Comparison of ENCODE assay signal across 8 cellular contexts in the genomic region with DNA sequence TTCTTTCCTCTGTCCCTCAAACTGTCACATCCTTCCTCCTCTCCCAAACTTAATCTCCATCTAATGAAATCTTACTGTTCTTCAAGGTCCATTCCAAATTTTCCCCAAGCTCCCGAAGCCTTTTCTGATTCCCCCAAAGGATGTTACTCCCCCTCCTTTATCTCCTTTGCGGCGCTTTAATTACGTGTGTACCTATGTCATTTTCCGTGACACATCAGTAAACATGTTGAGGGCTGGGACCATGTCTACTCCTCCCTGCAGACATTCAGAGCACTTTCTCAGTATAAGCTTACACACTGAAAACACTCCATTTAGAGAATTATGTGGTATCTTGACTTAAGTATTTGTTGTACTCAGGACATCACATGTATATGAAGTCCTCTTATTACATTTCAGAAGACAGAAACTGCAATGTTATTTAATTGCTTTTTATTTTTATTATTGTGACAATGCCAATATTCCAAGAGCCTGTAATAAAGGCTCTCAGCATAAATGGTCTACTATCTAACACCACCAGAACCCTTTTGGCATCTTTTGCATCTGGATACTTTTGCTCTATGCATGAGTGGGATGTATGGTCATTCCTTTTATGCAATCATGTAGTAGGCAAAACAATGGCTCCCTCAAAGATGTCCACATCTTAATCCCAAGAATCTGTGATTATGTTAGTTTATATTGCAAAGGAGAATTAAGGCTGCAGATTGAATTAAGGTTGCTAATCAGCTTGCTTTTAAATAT. TPM values are rescaled to one million over a fixed set of nuclear protein-coding genes. Genes with fewer than 3 reads are reported as not detected.
DNase-seq lines count a peak whose midpoint lies in the region; ATAC-seq and TF ChIP-seq lines count a peak whose summit lies in the region.

No MANE protein-coding gene starts in this region.

- peak overlapping the region; percentile 72 for H2AFZ ChIP-seq in DND-41 (ENCODE audit: low read depth, low read length)

- POLR2A ChIA-PET in activated CD4-positive, alpha-beta memory T cell treated with anti-CD3 and anti-CD28 coated beads for 36 hours (lab: Charles Lee): interaction anchor here (3.0 kb wide), 1 partner anchor 26 kb away, joined by 24 read pairs; a partner anchor contains a TSS

- peaks cover 34% of the 10 kb centered on the region for H3K4me1 ChIP-seq in DND-41 (ENCODE audit: insufficient read depth, low read length)

- peaks cover 17% of the 10 kb centered on the region for H3K4me1 Mint-ChIP-seq in HFFc6 (ENCODE audit: low read depth)
- H3K4me1 Mint-ChIP-seq in activated CD4-positive, alpha-beta memory T cell treated with anti-CD3 and anti-CD28 coated beads for 36 hours (ENCODE audit: low read depth): peaks cover 40% of the 10 kb centered on the region
- H3K4me1 Mint-ChIP-seq in naive B cell: peaks cover 26 to 58% (median 35%) of the 10 kb centered on the region in 3 donors

- H3K36me3 Mint-ChIP-seq in HFFc6 (ENCODE audit: low read depth) (peaks cover 4% of the 10 kb centered on the region; the same call in 1 of the 2 replicates), naive B cell (peaks cover 0 to 6% of the 10 kb centered on the region in 2 donors)
- H3K36me3 Mint-ChIP-seq in activated CD4-positive, alpha-beta memory T cell treated with anti-CD3 and anti-CD28 coated beads for 36 hours: peaks cover 8% of the 10 kb centered on the region

- no peak for DNase-seq in DND-41
- DNase-seq in HFFc6: no peak
- no peak for DNase-seq in activated CD4-positive, alpha-beta memory T cell treated with anti-CD3 and anti-CD28 coated beads for 36 hours
- DNase-seq in naive B cell: no peak
- DNase-seq in HT-29 (ENCODE audit: low spot score): no peak
- no peak for DNase-seq in RPMI8226
- no peak for DNase-seq in NOMO-1 treated with dmso at 0.1 percent for 144 hours (lab: John Stamatoyannopoulos, UW; ENCODE audit: unreplicated experiment)
- no peak for DNase-seq in GF-D8 (lab: John Stamatoyannopoulos, UW)

- intact Hi-C loops in activated CD4-positive, alpha-beta memory T cell treated with anti-CD3 and anti-CD28 coated beads for 36 hours (cut with micrococcal nuclease): loop anchor here (1.0 to 10.0 kb wide), 4 partner anchors 26 to 1430 kb away; a partner anchor contains a TSS

- TF ChIP-seq CTCF in DND-41 (IDR thresholded peaks at IDR 0.05; ENCODE audit: borderline replicate concordance, extremely low read depth, low read length, poor library complexity, severe bottlenecking): no peak
- no peak for TF ChIP-seq CTCF in HFFc6 (IDR thresholded peaks at IDR 0.05)

- peak overlapping the region; percentile 97 for H3K27ac ChIP-seq in DND-41 (ENCODE audit: low read length)

- H3K36me3 ChIP-seq in DND-41 (ENCODE audit: insufficient read depth, low read length): peaks cover 7% of the 10 kb centered on the region; the same call in 1 of the 2 replicates

- H3K9me3 Mint-ChIP-seq in HFFc6 (no peaks in the 10 kb centered on the region), naive B cell (peaks cover 0 to 2% (median 0%) of the 10 kb centered on the region in 7 donors)
- H3K9me3 Mint-ChIP-seq in activated CD4-positive, alpha-beta memory T cell treated with anti-CD3 and anti-CD28 coated beads for 36 hours: no peaks in the 10 kb centered on the region

- H3K27me3 ChIP-seq in DND-41 (ENCODE audit: insufficient read depth, low read length, poor library complexity): no peaks in the 10 kb centered on the region

- CTCF ChIA-PET in activated CD4-positive, alpha-beta memory T cell treated with anti-CD3 and anti-CD28 coated beads for 36 hours (lab: Charles Lee): no interaction called here

- H3K4me2 ChIP-seq in DND-41 (ENCODE audit: insufficient read depth, low read length): peak overlapping the region; percentile 83

- H3K9me3 ChIP-seq in DND-41 (ENCODE audit: insufficient read depth, low read length, severe bottlenecking): no peaks in the 10 kb centered on the region

- no peaks in the 10 kb centered on the region for H4K20me1 ChIP-seq in DND-41 (ENCODE audit: insufficient read depth, low read length)

- peak overlapping the region; percentile 75 for H3K9ac ChIP-seq in DND-41 (ENCODE audit: low read depth, low read length)

- peak; percentile 3; the same call in 2 of the 3 replicates for ATAC-seq in DND-41 (ENCODE audit: insufficient read depth, low read depth)
- no peak for ATAC-seq in naive B cell (ENCODE audit: low read depth in 2 of 2)

- H3K27me3 Mint-ChIP-seq in HFFc6 (ENCODE audit: insufficient read depth) (no peaks in the 10 kb centered on the region), naive B cell (no peaks in the 10 kb centered on the region)
- H3K27me3 Mint-ChIP-seq in activated CD4-positive, alpha-beta memory T cell treated with anti-CD3 and anti-CD28 coated beads for 36 hours: peaks cover 1% of the 10 kb centered on the region

- peak overlapping the region; percentile 48 for H3K4me3 Mint-ChIP-seq in HFFc6
- peak overlapping the region; percentile 95 for H3K4me3 Mint-ChIP-seq in activated CD4-positive, alpha-beta memory T cell treated with anti-CD3 and anti-CD28 coated beads for 36 hours
- peak overlapping the region; percentile 82 to 98 (median 92) for H3K4me3 Mint-ChIP-seq in naive B cell

- peaks cover 62% of the 10 kb centered on the region for H3K79me2 ChIP-seq in DND-41 (ENCODE audit: insufficient read depth, low read length)

- H3K27ac Mint-ChIP-seq in HFFc6 (peak overlapping the region; percentile 79), naive B cell (peak overlapping the region; percentile 3 to 95 (median 91))
- peak overlapping the region; percentile 97 for H3K27ac Mint-ChIP-seq in activated CD4-positive, alpha-beta memory T cell treated with anti-CD3 and anti-CD28 coated beads for 36 hours

- peak overlapping the region; percentile 44 to 82 for H3K4me3 ChIP-seq in DND-41 (ENCODE audit: low read depth in 1 of 2, low read length in 2 of 2)

RNA-seq across cellular contexts. Expression of a gene that starts 1.8 kb away (rescaled TPM):
- total RNA-seq in HFFc6 (2021; fragmentation: NEBNext Ultra II Directional; extraction: Animal tissue kit (Norgen Biotek cat#: 25700)): 1 to 10 TPM; 4.2 to 7.3 (median 6.4) TPM
- 10 to 100 TPM; 32.3 to 34.4 TPM for total RNA-seq in activated CD4-positive, alpha-beta memory T cell treated with anti-CD3 and anti-CD28 coated beads for 36 hours
- 10 to 100 TPM; 32.0 to 54.9 (median 45.2) TPM for polyA plus RNA-seq in naive B cell (ENCODE audit: low read depth in 6 of 6)
- total RNA-seq in HT-29 (2014; rRNA removed; shearing (Covaris generic)): 13.8 and 14.4 TPM in 2 replicates

RNA-seq across cellular contexts. Expression of a gene that starts 26.0 kb away (rescaled TPM):
- 1 to 10 TPM; 3.8 to 8.2 (median 6.4) TPM for total RNA-seq in HFFc6 (2021; fragmentation: NEBNext Ultra II Directional; extraction: Animal tissue kit (Norgen Biotek cat#: 25700))
- total RNA-seq in activated CD4-positive, alpha-beta memory T cell treated with anti-CD3 and anti-CD28 coated beads for 36 hours: 1 to 10 TPM; 3.7 to 3.8 TPM
- 1 to 10 TPM in 4 of 6 donors, under 1 TPM in 1, not detected in 1; 0.96 to 3.6 (median 3.0) TPM for polyA plus RNA-seq in naive B cell (ENCODE audit: low read depth in 6 of 6)
- total RNA-seq in HT-29 (2014; rRNA removed; shearing (Covaris generic)): 1.2 and 1.8 TPM in 2 replicates
